29 cellular contexts compared by ENCODE assay signal in the genomic region with DNA sequence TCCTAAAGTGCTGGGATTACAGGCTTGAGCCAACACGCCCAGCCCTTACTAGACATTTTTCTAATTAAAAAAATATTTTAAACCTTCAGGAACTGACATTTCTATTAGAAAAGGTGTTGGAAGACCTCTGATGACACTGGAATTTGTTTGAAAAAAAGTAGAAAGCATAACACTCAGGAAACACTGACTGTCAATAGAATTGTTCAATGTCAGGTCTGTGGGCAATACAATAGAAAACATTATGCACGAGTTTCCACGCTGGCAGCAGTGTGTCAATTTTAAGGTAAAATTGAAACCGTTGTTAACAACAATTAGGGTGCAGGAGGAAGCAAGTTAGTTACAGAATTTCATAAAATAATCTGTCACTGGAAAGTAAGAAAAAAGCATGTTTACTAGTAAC.
"Had no signal": no experiment of that assay in that cellular context is flagged by ENCODE, and none has a peak within 500 bp of the region (broad histone marks: within the 10 kb centered on the region; RNA-seq: fewer than 3 reads in every experiment).

No MANE protein-coding gene starts in this region.

- DNase-seq: activated effector memory CD4-positive, alpha-beta T cell treated with anti-CD3 and anti-CD28 coated beads, Interleukin-2, amount 50 U/mL, for 16 hours; activated effector memory CD4-positive, alpha-beta T cell treated with Interleukin-2 at 50 U/mL for 16 hours; activated gamma-delta T cell; activated gamma-delta T cell treated with Interleukin-2 at 50 U/mL for 16 hours; activated naive CD4-positive, alpha-beta T cell; activated naive CD4-positive, alpha-beta T cell treated with anti-CD3 and anti-CD28 coated beads for 36 hours; activated naive CD4-positive, alpha-beta T cell treated with anti-CD3 and anti-CD28 coated beads, Interleukin-2, amount 10 ng/mL, durations not matched to agents 7 days and 5 days; activated naive CD4-positive, alpha-beta T cell treated with anti-CD3 and anti-CD28 coated beads, Interleukin-2, amount 50 U/mL, for 16 hours; activated naive CD4-positive, alpha-beta T cell treated with Interleukin-2 at 50 U/mL for 16 hours; activated naive CD8-positive, alpha-beta T cell treated with anti-CD3 and anti-CD28 coated beads for 36 hours; activated naive CD8-positive, alpha-beta T cell treated with anti-CD3 and anti-CD28 coated beads, Interleukin-2, amount 10 ng/mL, durations not matched to agents 7 days and 5 days; activated naive CD8-positive, alpha-beta T cell treated with anti-CD3 and anti-CD28 coated beads, Interleukin-2, amount 50 U/mL, for 24 hours; activated T-cell treated with anti-CD3 and anti-CD28 coated beads, Interleukin-2, amount 50 U/mL, for 1 hour; activated T-cell treated with anti-CD3 and anti-CD28 coated beads, Interleukin-2, amount 50 U/mL, for 24 hours; activated T-cell treated with anti-CD3 and anti-CD28 coated beads, Interleukin-2, amount 50 U/mL, for 4 hours; activated T-cell treated with anti-CD3 and anti-CD28 coated beads, Interleukin-2, amount 50 U/mL, for 48 hours; activated T-cell treated with anti-CD3 and anti-CD28 coated beads, Interleukin-2, amount 50 U/mL, for 72 hours; adrenal gland; amniotic stem cell; amygdala; anterior cingulate cortex; aorta; body of pancreas; brain microvascular endothelial cell; caudate nucleus; central memory CD4-positive, alpha-beta T cell; cerebellar nuclear complex had no signal

- ATAC-seq: activated naive CD4-positive, alpha-beta T cell treated with anti-CD3 and anti-CD28 coated beads, Interleukin-2, amount 50 U/mL, for 72 hours; activated naive CD8-positive, alpha-beta T cell treated with anti-CD3 and anti-CD28 coated beads, Interleukin-2, amount 50 U/mL, for 24 hours; activated T-cell treated with anti-CD3 and anti-CD28 coated beads, Interleukin-2, amount 50 U/mL, for 4 hours; activated T-cell treated with anti-CD3 and anti-CD28 coated beads, Interleukin-2, amount 50 U/mL, for 72 hours; activated T-helper 17 cell treated with anti-CD3 and anti-CD28 coated beads, Interleukin-2, amount 50 U/mL, for 72 hours; body of pancreas had no signal
